Comparison of ENCODE assay signal across 1 cellular context in the genomic region with DNA sequence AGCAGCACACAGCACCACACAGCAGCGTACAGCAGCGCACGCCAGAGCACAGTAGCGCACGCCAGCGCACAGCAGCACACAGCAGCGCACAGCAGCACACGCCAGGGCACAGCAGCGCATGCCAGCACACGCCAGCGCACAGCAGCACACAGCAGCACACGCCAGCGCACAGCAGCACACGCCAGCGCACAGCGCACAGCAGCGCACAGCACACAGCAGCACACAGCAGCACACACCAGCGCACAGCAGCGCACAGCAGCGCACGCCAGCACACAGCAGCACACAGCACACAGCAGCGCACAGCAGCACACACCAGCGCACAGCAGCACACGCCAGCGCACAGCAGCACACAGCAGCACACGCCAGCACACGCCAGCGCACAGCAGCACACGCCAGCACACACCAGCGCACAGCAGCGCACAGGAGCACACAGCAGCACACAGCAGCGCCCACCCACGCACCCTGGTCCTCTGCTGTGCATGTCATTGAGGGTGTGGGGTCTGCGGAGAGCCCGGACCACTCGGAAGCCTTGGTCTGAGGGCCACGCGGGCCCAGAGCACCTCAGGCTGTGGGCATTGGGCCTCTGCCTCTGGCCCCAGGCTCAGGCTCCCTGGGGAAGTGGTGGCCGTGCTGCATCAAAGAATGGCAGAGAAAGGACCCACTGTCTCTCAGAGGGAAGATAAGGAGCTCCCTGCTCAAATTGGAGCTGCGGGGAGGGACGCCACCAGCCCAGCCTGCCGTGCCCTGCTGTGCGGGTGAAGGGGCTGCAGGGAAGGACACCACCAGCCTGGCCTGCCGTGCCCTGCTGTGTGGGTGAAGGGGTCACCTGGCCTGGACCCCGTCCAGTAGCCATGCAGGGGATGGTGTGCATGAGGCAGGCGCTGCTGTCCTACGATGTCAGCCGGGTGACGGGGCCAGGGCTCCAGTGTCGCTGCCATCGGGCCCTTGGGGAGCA.
A peak's percentile ranks its signal among the peaks of the same experiment; 100 is the strongest.
TF ChIP-seq lines count a peak whose summit lies in the region.

No MANE protein-coding gene starts in this region.

TF ChIP-seq in GM12878, 131 proteins besides CTCF, POLR2A, EP300 and RAD21:
- TF ChIP-seq TCF3 (IDR thresholded peaks at IDR 0.05; ENCODE audit: borderline replicate concordance, insufficient read depth, low read depth, low read length) (peak; percentile 74; the same call in 1 of the 2 replicates), ZNF384 (IDR thresholded peaks at IDR 0.05; ENCODE audit: borderline replicate concordance, low read depth, low read length) (no peak), TARDBP (IDR thresholded peaks at IDR 0.05; ENCODE audit: borderline replicate concordance) (0 out of 2 replicates have a peak, but pooled peaks have one; percentile 36), LARP7 (IDR thresholded peaks at IDR 0.05) (no peak)
- TF ChIP-seq, protein P1, sequence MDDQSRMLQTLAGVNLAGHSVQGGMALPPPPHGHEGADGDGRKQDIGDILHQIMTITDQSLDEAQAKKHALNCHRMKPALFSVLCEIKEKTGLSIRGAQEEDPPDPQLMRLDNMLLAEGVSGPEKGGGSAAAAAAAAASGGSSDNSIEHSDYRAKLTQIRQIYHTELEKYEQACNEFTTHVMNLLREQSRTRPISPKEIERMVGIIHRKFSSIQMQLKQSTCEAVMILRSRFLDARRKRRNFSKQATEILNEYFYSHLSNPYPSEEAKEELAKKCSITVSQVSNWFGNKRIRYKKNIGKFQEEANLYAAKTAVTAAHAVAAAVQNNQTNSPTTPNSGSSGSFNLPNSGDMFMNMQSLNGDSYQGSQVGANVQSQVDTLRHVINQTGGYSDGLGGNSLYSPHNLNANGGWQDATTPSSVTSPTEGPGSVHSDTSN (IDR thresholded peaks at IDR 0.05; ENCODE audit: insufficient replicate concordance, low read depth, low read length), result peak; percentile 27
- TF ChIP-seq, protein P2, sequence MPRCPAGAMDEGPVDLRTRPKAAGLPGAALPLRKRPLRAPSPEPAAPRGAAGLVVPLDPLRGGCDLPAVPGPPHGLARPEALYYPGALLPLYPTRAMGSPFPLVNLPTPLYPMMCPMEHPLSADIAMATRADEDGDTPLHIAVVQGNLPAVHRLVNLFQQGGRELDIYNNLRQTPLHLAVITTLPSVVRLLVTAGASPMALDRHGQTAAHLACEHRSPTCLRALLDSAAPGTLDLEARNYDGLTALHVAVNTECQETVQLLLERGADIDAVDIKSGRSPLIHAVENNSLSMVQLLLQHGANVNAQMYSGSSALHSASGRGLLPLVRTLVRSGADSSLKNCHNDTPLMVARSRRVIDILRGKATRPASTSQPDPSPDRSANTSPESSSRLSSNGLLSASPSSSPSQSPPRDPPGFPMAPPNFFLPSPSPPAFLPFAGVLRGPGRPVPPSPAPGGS (IDR thresholded peaks at IDR 0.05; ENCODE audit: borderline replicate concordance, insufficient read depth, low read depth, low read length, poor library complexity, severe bottlenecking), result peak; percentile 92
